9 cellular contexts compared by ENCODE assay signal in genomic region chr16:23679274-23679985, GRCh38. TPM values are rescaled to one million over a fixed set of nuclear protein-coding genes. Genes with fewer than 3 reads are reported as not detected.
DNase-seq lines count a peak whose midpoint lies in the region; ATAC-seq and TF ChIP-seq lines count a peak whose summit lies in the region.
"Had no signal": no experiment of that assay in that cellular context is flagged by ENCODE, and none has a peak within 500 bp of the region (broad histone marks: within the 10 kb centered on the region; RNA-seq: fewer than 3 reads in every experiment).

No MANE protein-coding gene starts in this region.

- DNase-seq in COLO829 (ENCODE audit: low spot score), result peak; percentile 39
- peak; percentile 41 for DNase-seq in H9
- DNase-seq in OCI-M1 (lab: John Stamatoyannopoulos, UW), result peak; percentile 81
- DNase-seq in cardiac fibroblast (ENCODE audit: low read depth in 2 of 2), result peak; percentile 27 to 46
- DNase-seq in mesothelial cell of epicardium (ENCODE audit: low spot score in 2 of 2, unreplicated experiment in 2 of 2), result no peak
- DNase-seq in KG1 (lab: John Stamatoyannopoulos, UW), result no peak
- DNase-seq in OCI-M2 (lab: John Stamatoyannopoulos, UW; ENCODE audit: unreplicated experiment), result no peak

- peak overlapping the region; percentile 43 for H3K18ac ChIP-seq in H9 (ENCODE audit: insufficient read length, low read depth, low read length)

- H3K4me1 ChIP-seq in H9 (ENCODE audit: insufficient read depth, low read length), result no peaks in the 10 kb centered on the region; the same call in 1 of the 2 replicates

- H2BK20ac ChIP-seq in H9 (ENCODE audit: low read depth, low read length, poor library complexity, severe bottlenecking), result no peak overlapping the region

- no peak overlapping the region for H4K8ac ChIP-seq in H9 (replicated peaks; ENCODE audit: insufficient read length, low read depth, low read length)

- no peak overlapping the region for H2BK120ac ChIP-seq in H9 (ENCODE audit: low read depth, low read length, poor library complexity, severe bottlenecking)

- H4K5ac ChIP-seq in H9 (ENCODE audit: insufficient read length, low read depth, low read length), result no peak overlapping the region

- no peak overlapping the region for H2BK12ac ChIP-seq in H9 (ENCODE audit: insufficient read length, low read depth, low read length)

- no peak overlapping the region for H2AK5ac ChIP-seq in H9 (ENCODE audit: insufficient read length, low read length)

- peaks cover 23% of the 10 kb centered on the region; the same call in 1 of the 2 replicates for H3K79me2 ChIP-seq in H9 (ENCODE audit: insufficient read depth, low read length)

- peak overlapping the region; percentile 91 for H3K9ac ChIP-seq in H9 (ENCODE audit: extremely low read depth, insufficient read length, low read length)

- no peak overlapping the region for H3K23ac ChIP-seq in H9 (ENCODE audit: insufficient read length, low read depth, low read length)

- peak overlapping the region; percentile 16 for H2BK5ac ChIP-seq in H9 (ENCODE audit: insufficient read length, low read length)

- no peak overlapping the region for H3K56ac ChIP-seq in H9 (ENCODE audit: insufficient read length, low read depth, low read length)

- no peaks in the 10 kb centered on the region for H3K27me3 ChIP-seq in H9 (ENCODE audit: insufficient read depth, low read length)

- H3K9me3 ChIP-seq in H9 (ENCODE audit: control insufficient read depth, low read depth, low read length), result no peaks in the 10 kb centered on the region

- peaks cover 18% of the 10 kb centered on the region for H3K79me1 ChIP-seq in H9 (ENCODE audit: insufficient read depth, low read depth, low read length, poor library complexity, severe bottlenecking)

- ATAC-seq in HG03457 (IDR thresholded peaks at IDR 0.05; ENCODE audit: unreplicated experiment), result no peak

- no peak overlapping the region for H2AFZ ChIP-seq in H9 (ENCODE audit: low read length)

- no CpG with 5 or more reads among the region's 24 CpGs for WGBS in H9 (ENCODE audit: extremely low coverage, insufficient read length, low lambda C conversion rate)

- peak overlapping the region; percentile 15 to 96 (median 89); a peak in 5 of 7 replicates for H3K27ac Mint-ChIP-seq in H9
- H3K27ac Mint-ChIP-seq in mesothelial cell of epicardium, result peak overlapping the region; percentile 59

- peak overlapping the region; percentile 34 for H4K91ac ChIP-seq in H9 (ENCODE audit: insufficient read length, low read depth, low read length)

- peaks cover 12% of the 10 kb centered on the region for H3K23me2 ChIP-seq in H9 (ENCODE audit: insufficient read length, low read depth, low read length, poor library complexity, severe bottlenecking)

- H2BK15ac ChIP-seq in H9 (ENCODE audit: low read depth, low read length), result no peak overlapping the region

- H4K20me1 ChIP-seq in H9 (ENCODE audit: control insufficient read depth, insufficient read depth, insufficient read length), result no peaks in the 10 kb centered on the region

- H3K14ac ChIP-seq in H9 (ENCODE audit: insufficient read depth, low read length), result peak overlapping the region; percentile 93

- peaks cover 18 to 24% of the 10 kb centered on the region in 2 experiments for H3K4me1 Mint-ChIP-seq in H9
- peaks cover 22% of the 10 kb centered on the region for H3K4me1 Mint-ChIP-seq in mesothelial cell of epicardium

- H3K9me3 Mint-ChIP-seq in H9, result no peaks in the 10 kb centered on the region
- H3K9me3 Mint-ChIP-seq in mesothelial cell of epicardium, result no peaks in the 10 kb centered on the region

- peak overlapping the region; percentile 65 to 73 for H3K4me3 ChIP-seq in cardiac fibroblast (replicated peaks in 1 of 2; ENCODE audit: low read depth in 2 of 2, low read length in 2 of 2)

- H3K27ac ChIP-seq in H9 (ENCODE audit: insufficient read length, low read depth, low read length), result no peak overlapping the region

- H3K4ac ChIP-seq in H9 (ENCODE audit: low read depth, low read length), result no peak overlapping the region

- TF ChIP-seq CTCF in H9 (conservative IDR thresholded peaks at IDR 0.05) (no peak), cardiac fibroblast (IDR thresholded peaks at IDR 0.05; ENCODE audit: low read depth, low read length) (no peak), mesothelial cell of epicardium (IDR thresholded peaks at IDR 0.05; ENCODE audit: unreplicated experiment) (no peak)

- H3T11ph ChIP-seq in H9 (ENCODE audit: low read length), result no peak overlapping the region

- H3K4me2 ChIP-seq in H9 (ENCODE audit: insufficient read depth, insufficient read length, low read length), result peak overlapping the region; percentile 100

- H3K4me3 Mint-ChIP-seq in H9, result peak overlapping the region; percentile 98 to 100
- peak overlapping the region; percentile 81 for H3K4me3 Mint-ChIP-seq in mesothelial cell of epicardium

- H3K36me3 Mint-ChIP-seq in H9 (ENCODE audit: insufficient read depth in 1 of 3, low read depth in 3 of 3) (peaks cover 35 to 60% (median 45%) of the 10 kb centered on the region in 3 experiments), mesothelial cell of epicardium (peaks cover 11% of the 10 kb centered on the region)

- H3K27me3 Mint-ChIP-seq in H9 (ENCODE audit: low read depth), result no peaks in the 10 kb centered on the region; the same call in 1 of the 2 replicates
- H3K27me3 Mint-ChIP-seq in mesothelial cell of epicardium (ENCODE audit: low read depth), result no peaks in the 10 kb centered on the region

RNA-seq across cellular contexts. Expression of gene PLK1, which starts 0.7 kb away (rescaled TPM):
- total RNA-seq in H9 (2021) (138 and 140 TPM in 2 replicates), mesothelial cell of epicardium (22.3 to 24.2 TPM (median 23.8 TPM) in 3 replicates)

RNA-seq across cellular contexts. Expression of gene ERN2, which starts 33.6 kb away (rescaled TPM):
- 1.2 and 2.1 TPM in 2 replicates for total RNA-seq in H9 (2021)
- total RNA-seq in mesothelial cell of epicardium, result 0.16 to 0.32 TPM (median 0.31 TPM) in 3 replicates
- total RNA-seq: temporal lobe had no signal

RNA-seq across cellular contexts. Expression of gene DCTN5, which starts 38.2 kb away (rescaled TPM):
- 114 and 115 TPM in 2 replicates for total RNA-seq in H9 (2021)
- total RNA-seq in mesothelial cell of epicardium, result 74.1 to 77.7 TPM (median 77.5 TPM) in 3 replicates

RNA-seq across cellular contexts. Expression of gene PALB2, which starts 38.3 kb away (rescaled TPM):
- total RNA-seq in H9 (2021) (37.7 and 40.3 TPM in 2 replicates), mesothelial cell of epicardium (15.4 to 15.6 TPM (median 15.6 TPM) in 3 replicates)

Comparison
In these comparisons a context has a peak if more than half of its experiments do, and no peak if none do; other contexts are left out.
1. DNase-seq: peak in COLO829 (single experiment), H9 (single experiment), OCI-M1 (single experiment) and cardiac fibroblast (2 of 2); none in mesothelial cell of epicardium (0 of 2), KG1 (single experiment) and OCI-M2 (single experiment).